ENCODE assay signal across 8 cellular contexts in the genomic region with DNA sequence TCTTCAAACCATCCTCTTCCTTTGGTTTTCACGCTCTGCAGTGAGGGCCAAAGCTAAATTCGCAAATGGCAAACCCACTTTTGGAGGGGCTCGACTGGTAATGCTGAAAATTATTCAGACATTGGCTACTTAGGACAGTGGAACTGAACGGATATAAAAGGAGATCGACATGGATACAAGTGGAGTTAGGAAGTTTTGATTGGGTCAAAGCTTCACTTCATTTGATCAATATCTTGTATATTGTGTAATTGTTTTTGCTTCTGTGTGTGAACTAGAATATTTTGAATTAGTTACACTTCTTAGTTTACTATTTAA. TPM values are rescaled to one million over a fixed set of nuclear protein-coding genes. Genes with fewer than 3 reads are reported as not detected.
DNase-seq lines count a peak whose midpoint lies in the region; ATAC-seq lines count a peak whose summit lies in the region.

No MANE protein-coding gene starts in this region.

- peaks cover 6% of the 10 kb centered on the region for H3K4me1 ChIP-seq in stomach smooth muscle (ENCODE audit: control insufficient read depth, insufficient read depth, low read length)

- no peak for ATAC-seq in GM19351 (IDR thresholded peaks at IDR 0.05; ENCODE audit: unreplicated experiment)

- H3K9me3 Mint-ChIP-seq in T-helper 2 cell treated with Interferon-gamma antibody and Interleukin-4, amounts not matched to agents 5 μg/mL and 100 μg/mL, for 36 hours: no peaks in the 10 kb centered on the region
- H3K9me3 Mint-ChIP-seq in activated T-helper 2 cell treated with anti-CD3 and anti-CD28 coated beads, Interferon-gamma antibody, Interleukin-2, Interleukin-4, amounts not matched to agents 10 μg/mL and 5 μg/mL and 100 μg/mL, durations not matched to agents 14 hours and 24 hours and 36 hours: no peaks in the 10 kb centered on the region
- no peaks in the 10 kb centered on the region for H3K9me3 Mint-ChIP-seq in immature natural killer cell

- peak overlapping the region; percentile 92 for H3K4me3 Mint-ChIP-seq in T-helper 2 cell treated with Interferon-gamma antibody and Interleukin-4, amounts not matched to agents 5 μg/mL and 100 μg/mL, for 36 hours
- peak overlapping the region; percentile 89 for H3K4me3 Mint-ChIP-seq in activated T-helper 2 cell treated with anti-CD3 and anti-CD28 coated beads, Interferon-gamma antibody, Interleukin-2, Interleukin-4, amounts not matched to agents 10 μg/mL and 5 μg/mL and 100 μg/mL, durations not matched to agents 14 hours and 24 hours and 36 hours (ENCODE audit: low read depth)
- peak overlapping the region; percentile 90 to 95 (median 94) for H3K4me3 Mint-ChIP-seq in immature natural killer cell

- H3K36me3 Mint-ChIP-seq in T-helper 2 cell treated with Interferon-gamma antibody and Interleukin-4, amounts not matched to agents 5 μg/mL and 100 μg/mL, for 36 hours (ENCODE audit: low read depth): peaks cover 21% of the 10 kb centered on the region
- H3K36me3 Mint-ChIP-seq in activated T-helper 2 cell treated with anti-CD3 and anti-CD28 coated beads, Interferon-gamma antibody, Interleukin-2, Interleukin-4, amounts not matched to agents 10 μg/mL and 5 μg/mL and 100 μg/mL, durations not matched to agents 14 hours and 24 hours and 36 hours (ENCODE audit: low read depth): peaks cover 12% of the 10 kb centered on the region
- peaks cover 12 to 27% (median 25%) of the 10 kb centered on the region in 3 donors for H3K36me3 Mint-ChIP-seq in immature natural killer cell

- intact Hi-C loops in activated T-helper 2 cell treated with anti-CD3 and anti-CD28 coated beads, Interferon-gamma antibody, Interleukin-2, Interleukin-4, amounts not matched to agents 10 μg/mL and 5 μg/mL and 100 μg/mL, durations not matched to agents 14 hours and 24 hours and 36 hours (cut with micrococcal nuclease): loop anchor here (5.0 kb wide), 1 partner anchor 556 kb away; a partner anchor contains a TSS

- peaks cover 4% of the 10 kb centered on the region for H3K27me3 Mint-ChIP-seq in T-helper 2 cell treated with Interferon-gamma antibody and Interleukin-4, amounts not matched to agents 5 μg/mL and 100 μg/mL, for 36 hours (ENCODE audit: low read depth)
- no peaks in the 10 kb centered on the region for H3K27me3 Mint-ChIP-seq in activated T-helper 2 cell treated with anti-CD3 and anti-CD28 coated beads, Interferon-gamma antibody, Interleukin-2, Interleukin-4, amounts not matched to agents 10 μg/mL and 5 μg/mL and 100 μg/mL, durations not matched to agents 14 hours and 24 hours and 36 hours (ENCODE audit: low read depth)
- H3K27me3 Mint-ChIP-seq in immature natural killer cell (ENCODE audit: low read depth in 3 of 3): peaks cover 5 to 23% (median 14%) of the 10 kb centered on the region in 3 donors

- peak overlapping the region; percentile 85 for H3K27ac Mint-ChIP-seq in T-helper 2 cell treated with Interferon-gamma antibody and Interleukin-4, amounts not matched to agents 5 μg/mL and 100 μg/mL, for 36 hours
- peak overlapping the region; percentile 86 for H3K27ac Mint-ChIP-seq in activated T-helper 2 cell treated with anti-CD3 and anti-CD28 coated beads, Interferon-gamma antibody, Interleukin-2, Interleukin-4, amounts not matched to agents 10 μg/mL and 5 μg/mL and 100 μg/mL, durations not matched to agents 14 hours and 24 hours and 36 hours
- H3K27ac Mint-ChIP-seq in immature natural killer cell: peak overlapping the region; percentile 85 to 96 (median 93)

- no peaks in the 10 kb centered on the region for H3K27me3 ChIP-seq in stomach smooth muscle (ENCODE audit: control insufficient read depth in 1 of 2, insufficient read depth in 2 of 2, low read length in 2 of 2)

- peak overlapping the region; percentile 73 to 88 for H3K9ac ChIP-seq in stomach smooth muscle (ENCODE audit: low read length in 2 of 2)

- peaks cover 32% of the 10 kb centered on the region for H3K4me1 Mint-ChIP-seq in T-helper 2 cell treated with Interferon-gamma antibody and Interleukin-4, amounts not matched to agents 5 μg/mL and 100 μg/mL, for 36 hours (ENCODE audit: low read depth)
- H3K4me1 Mint-ChIP-seq in activated T-helper 2 cell treated with anti-CD3 and anti-CD28 coated beads, Interferon-gamma antibody, Interleukin-2, Interleukin-4, amounts not matched to agents 10 μg/mL and 5 μg/mL and 100 μg/mL, durations not matched to agents 14 hours and 24 hours and 36 hours (ENCODE audit: low read depth): peaks cover 24% of the 10 kb centered on the region
- peaks cover 53 to 63% of the 10 kb centered on the region in 2 donors for H3K4me1 Mint-ChIP-seq in immature natural killer cell

- H3K36me3 ChIP-seq in stomach smooth muscle (ENCODE audit: control insufficient read depth in 2 of 2, insufficient read depth in 2 of 2, low read length in 2 of 2): peaks cover 2 to 9% of the 10 kb centered on the region in 2 donors

- H3K27ac ChIP-seq in stomach smooth muscle (ENCODE audit: low read length): peak overlapping the region; percentile 89

- H3K9me3 ChIP-seq in stomach smooth muscle (ENCODE audit: control insufficient read depth in 2 of 2, low read length in 2 of 2): no peaks in the 10 kb centered on the region

- no peak for DNase-seq in T-helper 2 cell treated with Interferon-gamma antibody and Interleukin-4, amounts not matched to agents 5 μg/mL and 100 μg/mL, for 36 hours (ENCODE audit: low spot score)
- DNase-seq in T-helper 2 cell (no peak), immature natural killer cell (peak in 1 of 3 donors; percentile 23), occipital lobe (lab: John Stamatoyannopoulos, UW) (no peak), NCI-H2081 (lab: John Stamatoyannopoulos, UW) (no peak)
- no peak for DNase-seq in activated T-helper 2 cell treated with anti-CD3 and anti-CD28 coated beads, Interferon-gamma antibody, Interleukin-2, Interleukin-4, amounts not matched to agents 10 μg/mL and 5 μg/mL and 100 μg/mL, durations not matched to agents 14 hours and 24 hours and 36 hours (ENCODE audit: low spot score)

- peak overlapping the region; percentile 89 to 95 for H3K4me3 ChIP-seq in stomach smooth muscle (ENCODE audit: low read length in 2 of 2)

RNA-seq across cellular contexts. Expression of a gene that starts 1.2 kb away (rescaled TPM):
- 4.8 and 4.9 TPM in 2 replicates for total RNA-seq in activated T-helper 2 cell treated with anti-CD3 and anti-CD28 coated beads, Interferon-gamma antibody, Interleukin-2, Interleukin-4, amounts not matched to agents 10 μg/mL and 5 μg/mL and 100 μg/mL, durations not matched to agents 14 hours and 24 hours and 36 hours
- polyA plus RNA-seq in immature natural killer cell: 10 to 100 TPM in 2 of 3 donors, 1 to 10 TPM in 1; 5.8 to 18.7 (median 12.0) TPM
- 59.7 TPM for total RNA-seq in occipital lobe

Comparison
In these comparisons a context has a peak if more than half of its experiments do, and no peak if none do; other contexts are left out.
1. RNA of a gene that starts 1.2 kb away (total RNA-seq): 59.7 TPM in occipital lobe (single experiment); 4.8 to 4.9 TPM in activated T-helper 2 cell treated with anti-CD3 and anti-CD28 coated beads, Interferon-gamma antibody, Interleukin-2, Interleukin-4, amounts not matched to agents 10 μg/mL and 5 μg/mL and 100 μg/mL, durations not matched to agents 14 hours and 24 hours and 36 hours; every median in the first group is over 10 times any median in the second.
2. Peak in every context shown above with its lines, with median percentiles within 50 percentile points of each other: H3K27ac Mint-ChIP-seq and H3K4me3 Mint-ChIP-seq.